Comparison of ENCODE assay signal across 8 cellular contexts in the genomic region with DNA sequence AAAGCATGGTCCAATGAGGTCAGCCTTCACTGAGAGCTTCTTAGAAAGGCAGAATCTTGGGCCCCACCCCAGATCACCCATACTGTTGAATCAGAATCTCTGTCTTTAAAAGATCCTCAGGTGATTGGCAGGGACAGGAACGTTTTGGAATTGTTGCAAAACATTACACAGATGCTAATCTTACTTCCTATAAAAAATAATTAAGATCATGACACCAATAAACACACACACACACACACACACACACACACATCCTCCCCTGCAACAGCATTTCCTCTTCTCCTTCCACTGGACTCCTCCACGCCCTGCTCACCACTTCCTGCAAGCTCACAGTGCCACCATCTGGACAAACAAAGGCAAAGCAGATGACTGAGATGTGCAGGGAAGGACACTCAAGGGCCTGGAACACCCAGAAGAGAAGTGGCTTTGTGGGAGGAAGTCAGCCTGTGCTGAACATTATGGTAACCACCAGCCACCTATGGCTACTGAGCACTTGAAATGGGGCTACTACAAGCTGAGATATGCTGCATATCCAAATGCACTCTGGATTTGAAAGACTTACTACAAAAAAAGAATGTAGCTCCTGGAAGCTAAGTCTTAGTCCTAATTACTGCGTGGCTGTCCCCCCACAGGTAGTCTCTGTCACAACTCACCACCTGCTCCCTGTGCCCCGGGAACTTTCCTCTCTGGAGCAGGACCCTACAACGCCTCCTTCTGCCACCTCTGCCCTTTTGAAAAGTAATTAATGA.
DNase-seq lines count a peak whose midpoint lies in the region; TF ChIP-seq lines count a peak whose summit lies in the region.

No MANE protein-coding gene starts in this region.

- no peak overlapping the region for H2BK120ac ChIP-seq in mesendoderm (ENCODE audit: low read depth, low read length)

- WGBS in mesendoderm (ENCODE audit: extremely low coverage, insufficient coverage, low lambda C conversion rate): no CpG with 5 or more reads among the region's 5 CpGs

- H4K5ac ChIP-seq in mesendoderm (ENCODE audit: low read length): no peak overlapping the region

- no peaks in the 10 kb centered on the region for H3K9me3 Mint-ChIP-seq in activated CD4-positive, alpha-beta memory T cell treated with anti-CD3 and anti-CD28 coated beads, Interleukin-2, amount 10 ng/mL, durations not matched to agents 7 days and 5 days

- peak; percentile 77 for DNase-seq in COR-L47 (lab: John Stamatoyannopoulos, UW)
- DNase-seq in GM20000 (ENCODE audit: low spot score): peak; percentile 91
- peak; percentile 96 to 97 for DNase-seq in HL-60 (ENCODE audit: low read depth in 1 of 2, low spot score in 1 of 2)
- peak; percentile 85 for DNase-seq in NCI-H82 (lab: John Stamatoyannopoulos, UW)
- DNase-seq in activated CD4-positive, alpha-beta memory T cell treated with anti-CD3 and anti-CD28 coated beads, Interleukin-2, amount 10 ng/mL, durations not matched to agents 7 days and 5 days: peak; percentile 87
- peak; percentile 54 for DNase-seq in effector CD8-positive, alpha-beta T cell (lab: John Stamatoyannopoulos, UW)
- peak; percentile 94 for DNase-seq in mesendoderm
- peak; percentile 43 to 50 for DNase-seq in stimulated activated CD8-positive, alpha-beta memory T cell treated with anti-CD3 and anti-CD28 coated beads, Interleukin-4, amount 100 ng/mL, for 4 hours (ENCODE audit: low read depth in 2 of 2, low spot score in 1 of 2)

- no peaks in the 10 kb centered on the region for H3K4me1 ChIP-seq in mesendoderm (ENCODE audit: control insufficient read depth, low read depth, low read length)

- peaks cover 2% of the 10 kb centered on the region for H3K27me3 Mint-ChIP-seq in activated CD4-positive, alpha-beta memory T cell treated with anti-CD3 and anti-CD28 coated beads, Interleukin-2, amount 10 ng/mL, durations not matched to agents 7 days and 5 days

- POLR2A ChIA-PET in activated CD4-positive, alpha-beta memory T cell treated with anti-CD3 and anti-CD28 coated beads, Interleukin-2, amount 10 ng/mL, durations not matched to agents 7 days and 5 days (lab: Charles Lee): interaction anchor here (0.7 to 1.9 kb wide), 3 partner anchors 9 to 993 kb away, joined by 3 to 10 read pairs (median 5); no protein-coding TSS in a partner anchor

- no peaks in the 10 kb centered on the region for H3K36me3 ChIP-seq in mesendoderm (ENCODE audit: control insufficient read depth, insufficient read depth, low read length)

- no peak overlapping the region for H2BK5ac ChIP-seq in mesendoderm (ENCODE audit: low read length)

- H4K8ac ChIP-seq in mesendoderm (ENCODE audit: low read depth, low read length): no peak overlapping the region

- H3K36me3 Mint-ChIP-seq in activated CD4-positive, alpha-beta memory T cell treated with anti-CD3 and anti-CD28 coated beads, Interleukin-2, amount 10 ng/mL, durations not matched to agents 7 days and 5 days (ENCODE audit: low read depth): no peaks in the 10 kb centered on the region

- TF ChIP-seq CTCF in GM20000 (IDR thresholded peaks at IDR 0.05; ENCODE audit: extremely low read depth, missing control alignments) (peak; percentile 88), HL-60 (IDR thresholded peaks at IDR 0.05; ENCODE audit: insufficient read depth, low read length) (peak; percentile 76)

- H3K4me2 ChIP-seq in mesendoderm (ENCODE audit: low read length): no peak overlapping the region

- no peaks in the 10 kb centered on the region for H3K79me2 ChIP-seq in mesendoderm (ENCODE audit: control insufficient read depth, insufficient read depth, low read length)

- H3K27ac ChIP-seq in HL-60 (replicated peaks): no peak overlapping the region
- H3K27ac ChIP-seq in mesendoderm (ENCODE audit: low read depth, low read length): no peak overlapping the region

- H3K27me3 ChIP-seq in HL-60 (ENCODE audit: insufficient read depth, poor library complexity, severe bottlenecking) (no peaks in the 10 kb centered on the region), mesendoderm (ENCODE audit: insufficient read depth, low read length, poor library complexity) (no peaks in the 10 kb centered on the region)

- H3K79me1 ChIP-seq in mesendoderm (ENCODE audit: low read length): no peaks in the 10 kb centered on the region

- H3K23ac ChIP-seq in mesendoderm (ENCODE audit: low read length): no peak overlapping the region

- H3K27ac Mint-ChIP-seq in activated CD4-positive, alpha-beta memory T cell treated with anti-CD3 and anti-CD28 coated beads, Interleukin-2, amount 10 ng/mL, durations not matched to agents 7 days and 5 days: peak overlapping the region; percentile 32

- no peak overlapping the region for H3K4ac ChIP-seq in mesendoderm (ENCODE audit: low read depth, low read length)

- H3K4me3 Mint-ChIP-seq in activated CD4-positive, alpha-beta memory T cell treated with anti-CD3 and anti-CD28 coated beads, Interleukin-2, amount 10 ng/mL, durations not matched to agents 7 days and 5 days: no peak overlapping the region

- H3K4me3 ChIP-seq in HL-60 (replicated peaks; ENCODE audit: insufficient read depth, low read length) (no peak overlapping the region), mesendoderm (ENCODE audit: low read length) (no peak overlapping the region)

- no peak overlapping the region for H3K9ac ChIP-seq in mesendoderm (ENCODE audit: low read length)

- no peak overlapping the region for H3K18ac ChIP-seq in mesendoderm (ENCODE audit: low read length)

- peaks cover 19% of the 10 kb centered on the region for H3K4me1 Mint-ChIP-seq in activated CD4-positive, alpha-beta memory T cell treated with anti-CD3 and anti-CD28 coated beads, Interleukin-2, amount 10 ng/mL, durations not matched to agents 7 days and 5 days

- H2AK5ac ChIP-seq in mesendoderm (ENCODE audit: low read length): no peak overlapping the region

- no peak overlapping the region for H2BK15ac ChIP-seq in mesendoderm (replicated peaks; ENCODE audit: low read depth)

- CTCF ChIA-PET in activated CD4-positive, alpha-beta memory T cell treated with anti-CD3 and anti-CD28 coated beads, Interleukin-2, amount 10 ng/mL, durations not matched to agents 7 days and 5 days (lab: Charles Lee): interaction anchor here (0.6 to 4.0 kb wide), 24 partner anchors 9 to 994 kb away, joined by 3 to 78 read pairs (median 4); partner anchors contain the start of gene HOATZ

- no peak overlapping the region for H3K56ac ChIP-seq in mesendoderm (ENCODE audit: low read length)

Comparison
In these comparisons a context has a peak if more than half of its experiments do, and no peak if none do; other contexts are left out.
1. DNase-seq: peak in every context shown above with its lines; median percentile 96 in HL-60; 94 in mesendoderm; 91 in GM20000; 87 in activated CD4-positive, alpha-beta memory T cell treated with anti-CD3 and anti-CD28 coated beads, Interleukin-2, amount 10 ng/mL, durations not matched to agents 7 days and 5 days; 85 in NCI-H82; 77 in COR-L47; 54 in effector CD8-positive, alpha-beta T cell; 46 in stimulated activated CD8-positive, alpha-beta memory T cell treated with anti-CD3 and anti-CD28 coated beads, Interleukin-4, amount 100 ng/mL, for 4 hours.